In the genomic region with DNA sequence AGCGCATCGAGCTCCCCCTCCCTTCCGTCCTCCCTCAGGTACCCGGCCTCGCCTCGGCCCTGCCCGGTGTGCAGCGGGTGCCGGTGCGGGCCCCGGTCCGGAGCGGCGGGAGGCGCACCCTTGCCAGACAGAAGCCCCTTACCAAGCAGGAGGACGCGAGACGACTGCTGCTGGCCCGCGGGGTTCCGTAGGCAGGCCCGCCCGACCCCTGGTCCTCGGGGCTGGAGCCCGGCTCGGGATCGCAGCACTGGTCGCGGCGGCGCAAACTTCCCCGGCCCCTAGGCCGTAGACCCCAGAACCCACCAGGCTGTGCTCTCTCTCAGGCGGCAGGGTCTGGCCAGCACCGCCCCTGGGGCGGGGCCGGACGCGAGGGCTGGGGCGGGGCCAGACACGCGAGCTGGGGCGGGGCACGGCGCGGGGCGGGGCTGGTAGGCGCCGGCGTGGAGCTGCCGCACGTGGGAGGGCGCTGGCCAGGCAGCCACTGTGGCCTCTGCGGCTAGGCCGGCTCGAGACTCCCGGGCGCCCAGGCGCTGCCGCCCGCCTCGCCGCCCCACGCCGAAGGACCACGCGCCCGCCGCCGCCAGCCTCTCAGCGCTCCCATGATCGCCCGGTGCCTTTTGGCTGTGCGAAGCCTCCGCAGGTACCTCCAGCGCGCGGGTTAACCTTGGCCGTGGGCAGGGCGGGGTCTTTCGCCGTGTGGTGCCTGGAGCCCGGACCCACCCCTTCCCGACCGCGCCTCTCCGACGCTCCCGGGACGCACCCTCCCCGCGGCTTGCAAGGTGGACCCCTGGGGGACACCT, we compare ENCODE assay signal across 1 cellular context.
TF ChIP-seq lines count a peak whose summit lies in the region.

NLN (plus strand) TSS at position 431 of the 800 bp plus-strand sequence; CDS start at position 600, 169 bp downstream.
A gene with protein sequence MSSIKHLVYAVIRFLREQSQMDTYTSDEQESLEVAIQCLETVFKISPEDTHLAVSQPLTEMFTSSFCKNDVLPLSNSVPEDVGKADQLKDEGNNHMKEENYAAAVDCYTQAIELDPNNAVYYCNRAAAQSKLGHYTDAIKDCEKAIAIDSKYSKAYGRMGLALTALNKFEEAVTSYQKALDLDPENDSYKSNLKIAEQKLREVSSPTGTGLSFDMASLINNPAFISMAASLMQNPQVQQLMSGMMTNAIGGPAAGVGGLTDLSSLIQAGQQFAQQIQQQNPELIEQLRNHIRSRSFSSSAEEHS (minus strand): TSS at position 335 of the 800 bp plus-strand sequence. CDS start 1,302 bp downstream, outside the sequence.

TF ChIP-seq in HepG2, 621 proteins besides CTCF, POLR2A, EP300 and RAD21 (continued from another document and continues in another):
- TF ChIP-seq, protein P1, sequence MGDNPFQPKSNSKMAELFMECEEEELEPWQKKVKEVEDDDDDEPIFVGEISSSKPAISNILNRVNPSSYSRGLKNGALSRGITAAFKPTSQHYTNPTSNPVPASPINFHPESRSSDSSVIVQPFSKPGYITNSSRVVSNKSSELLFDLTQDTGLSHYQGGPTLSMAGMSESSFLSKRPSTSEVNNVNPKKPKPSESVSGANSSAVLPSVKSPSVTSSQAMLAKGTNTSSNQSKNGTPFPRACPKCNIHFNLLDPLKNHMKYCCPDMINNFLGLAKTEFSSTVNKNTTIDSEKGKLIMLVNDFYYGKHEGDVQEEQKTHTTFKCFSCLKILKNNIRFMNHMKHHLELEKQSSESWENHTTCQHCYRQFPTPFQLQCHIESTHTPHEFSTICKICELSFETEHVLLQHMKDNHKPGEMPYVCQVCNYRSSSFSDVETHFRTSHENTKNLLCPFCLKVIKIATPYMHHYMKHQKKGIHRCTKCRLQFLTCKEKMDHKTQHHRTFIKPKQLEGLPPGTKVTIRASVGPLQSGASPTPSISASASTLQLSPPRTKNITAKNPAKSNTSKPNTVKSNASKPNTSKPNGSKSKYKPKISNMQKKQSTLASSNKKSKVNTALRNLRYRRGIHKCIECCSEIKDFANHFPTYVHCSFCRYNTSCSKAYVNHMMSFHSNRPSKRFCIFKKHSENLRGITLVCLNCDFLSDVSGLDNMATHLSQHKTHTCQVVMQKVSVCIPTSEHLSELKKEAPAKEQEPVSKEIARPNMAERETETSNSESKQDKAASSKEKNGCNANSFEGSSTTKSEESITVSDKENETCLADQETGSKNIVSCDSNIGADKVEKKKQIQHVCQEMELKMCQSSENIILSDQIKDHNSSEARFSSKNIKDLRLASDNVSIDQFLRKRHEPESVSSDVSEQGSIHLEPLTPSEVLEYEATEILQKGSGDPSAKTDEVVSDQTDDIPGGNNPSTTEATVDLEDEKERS (CRISPR knock-in tag; IDR thresholded peaks at IDR 0.05), result no peak
- TF ChIP-seq HBP1 (CRISPR knock-in tag; IDR thresholded peaks at IDR 0.05; ENCODE audit: low read depth) (no peak), NFRKB (IDR thresholded peaks at IDR 0.05) (no peak), TIGD3 (CRISPR knock-in tag; IDR thresholded peaks at IDR 0.05; ENCODE audit: borderline replicate concordance) (no peak), REXO4 (CRISPR knock-in tag; IDR thresholded peaks at IDR 0.05; ENCODE audit: borderline replicate concordance) (0 out of 2 replicates have a peak, but pooled peaks have one; percentile 43), MED13 (CRISPR knock-in tag; IDR thresholded peaks at IDR 0.05) (no peak), CBFB (CRISPR knock-in tag; IDR thresholded peaks at IDR 0.05) (no peak), ZSCAN12 (CRISPR knock-in tag; IDR thresholded peaks at IDR 0.05) (no peak), MIER3 (CRISPR knock-in tag; IDR thresholded peaks at IDR 0.05; ENCODE audit: borderline replicate concordance) (no peak), ZEB1 (IDR thresholded peaks at IDR 0.05; ENCODE audit: insufficient replicate concordance, low read depth) (peak; percentile 20), ZNF816 (CRISPR knock-in tag; IDR thresholded peaks at IDR 0.05; ENCODE audit: borderline replicate concordance) (peak; percentile 79; the same call in 1 of the 2 replicates), ZMYM3 (CRISPR knock-in tag; IDR thresholded peaks at IDR 0.05) (no peak), MAFF (IDR thresholded peaks at IDR 0.05; ENCODE audit: low read depth, low read length) (no peak), EED (CRISPR knock-in tag; IDR thresholded peaks at IDR 0.05) (no peak; the same call in 1 of the 2 replicates), HDAC1 (CRISPR knock-in tag; IDR thresholded peaks at IDR 0.05) (peak; percentile 46; the same call in 1 of the 2 replicates), HMGA1 (CRISPR knock-in tag; conservative IDR thresholded peaks at IDR 0.05) (no peak), ZFP36L1 (CRISPR knock-in tag; IDR thresholded peaks at IDR 0.05) (no peak), JDP2 (CRISPR knock-in tag; IDR thresholded peaks at IDR 0.05; ENCODE audit: borderline replicate concordance) (no peak), XRCC5 (optimal IDR thresholded peaks at IDR 0.05; ENCODE audit: low read length) (no peak), FIP1L1 (IDR thresholded peaks at IDR 0.05; ENCODE audit: borderline replicate concordance, insufficient read depth, low read depth, low read length) (no peak), ONECUT2 (CRISPR knock-in tag; IDR thresholded peaks at IDR 0.05) (no peak), ZNF710 (CRISPR knock-in tag; IDR thresholded peaks at IDR 0.05; ENCODE audit: borderline replicate concordance) (no peak), THYN1 (CRISPR knock-in tag; IDR thresholded peaks at IDR 0.05; ENCODE audit: borderline replicate concordance, low read depth) (no peak), JARID2 (CRISPR knock-in tag; IDR thresholded peaks at IDR 0.05; ENCODE audit: insufficient replicate concordance) (no peak), HDAC2 (CRISPR knock-in tag; IDR thresholded peaks at IDR 0.05) (no peak), EHMT2 (IDR thresholded peaks at IDR 0.05; ENCODE audit: borderline replicate concordance, low read depth, low read length) (no peak), PPARG (CRISPR knock-in tag; conservative IDR thresholded peaks at IDR 0.05) (no peak), PHF20 (CRISPR knock-in tag; IDR thresholded peaks at IDR 0.05) (peak; percentile 61), HNRNPK (IDR thresholded peaks at IDR 0.05; ENCODE audit: low read depth, low read length, poor library complexity, severe bottlenecking) (peak; percentile 52), SPEN (CRISPR knock-in tag; IDR thresholded peaks at IDR 0.05; ENCODE audit: low read depth) (0 out of 2 replicates have a peak, but pooled peaks have one; percentile 42), ZNF562 (CRISPR knock-in tag; IDR thresholded peaks at IDR 0.05; ENCODE audit: borderline replicate concordance) (no peak), TAF1 (CRISPR knock-in tag; IDR thresholded peaks at IDR 0.05) (peak; percentile 63), KLF11 (CRISPR knock-in tag; IDR thresholded peaks at IDR 0.05) (no peak), ARNTL (CRISPR knock-in tag; IDR thresholded peaks at IDR 0.05) (no peak; the same call in none of the 2 replicates), MATR3 (CRISPR knock-in tag; IDR thresholded peaks at IDR 0.05) (no peak), SYNCRIP (IDR thresholded peaks at IDR 0.05; ENCODE audit: insufficient read depth, low read depth, low read length) (no peak), TEAD3 (CRISPR knock-in tag; optimal IDR thresholded peaks at IDR 0.05; ENCODE audit: borderline replicate concordance) (no peak), GABPA (IDR thresholded peaks at IDR 0.05; ENCODE audit: low read depth, low read length) (no peak), GABPA (CRISPR knock-in tag; IDR thresholded peaks at IDR 0.05; ENCODE audit: low read depth) (no peak), SMYD3 (CRISPR knock-in tag; IDR thresholded peaks at IDR 0.05) (no peak), E2F2 (CRISPR knock-in tag; IDR thresholded peaks at IDR 0.05; ENCODE audit: borderline replicate concordance) (no peak; the same call in 1 of the 2 replicates)
- TF ChIP-seq, protein P2, sequence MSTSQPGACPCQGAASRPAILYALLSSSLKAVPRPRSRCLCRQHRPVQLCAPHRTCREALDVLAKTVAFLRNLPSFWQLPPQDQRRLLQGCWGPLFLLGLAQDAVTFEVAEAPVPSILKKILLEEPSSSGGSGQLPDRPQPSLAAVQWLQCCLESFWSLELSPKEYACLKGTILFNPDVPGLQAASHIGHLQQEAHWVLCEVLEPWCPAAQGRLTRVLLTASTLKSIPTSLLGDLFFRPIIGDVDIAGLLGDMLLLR (CRISPR knock-in tag; IDR thresholded peaks at IDR 0.05), result peak; percentile 18; the same call in 1 of the 2 replicates
- TF ChIP-seq, protein P3, sequence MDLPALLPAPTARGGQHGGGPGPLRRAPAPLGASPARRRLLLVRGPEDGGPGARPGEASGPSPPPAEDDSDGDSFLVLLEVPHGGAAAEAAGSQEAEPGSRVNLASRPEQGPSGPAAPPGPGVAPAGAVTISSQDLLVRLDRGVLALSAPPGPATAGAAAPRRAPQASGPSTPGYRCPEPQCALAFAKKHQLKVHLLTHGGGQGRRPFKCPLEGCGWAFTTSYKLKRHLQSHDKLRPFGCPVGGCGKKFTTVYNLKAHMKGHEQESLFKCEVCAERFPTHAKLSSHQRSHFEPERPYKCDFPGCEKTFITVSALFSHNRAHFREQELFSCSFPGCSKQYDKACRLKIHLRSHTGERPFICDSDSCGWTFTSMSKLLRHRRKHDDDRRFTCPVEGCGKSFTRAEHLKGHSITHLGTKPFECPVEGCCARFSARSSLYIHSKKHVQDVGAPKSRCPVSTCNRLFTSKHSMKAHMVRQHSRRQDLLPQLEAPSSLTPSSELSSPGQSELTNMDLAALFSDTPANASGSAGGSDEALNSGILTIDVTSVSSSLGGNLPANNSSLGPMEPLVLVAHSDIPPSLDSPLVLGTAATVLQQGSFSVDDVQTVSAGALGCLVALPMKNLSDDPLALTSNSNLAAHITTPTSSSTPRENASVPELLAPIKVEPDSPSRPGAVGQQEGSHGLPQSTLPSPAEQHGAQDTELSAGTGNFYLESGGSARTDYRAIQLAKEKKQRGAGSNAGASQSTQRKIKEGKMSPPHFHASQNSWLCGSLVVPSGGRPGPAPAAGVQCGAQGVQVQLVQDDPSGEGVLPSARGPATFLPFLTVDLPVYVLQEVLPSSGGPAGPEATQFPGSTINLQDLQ (CRISPR knock-in tag; IDR thresholded peaks at IDR 0.05), result no peak; the same call in 1 of the 2 replicates
- TF ChIP-seq, protein P4, sequence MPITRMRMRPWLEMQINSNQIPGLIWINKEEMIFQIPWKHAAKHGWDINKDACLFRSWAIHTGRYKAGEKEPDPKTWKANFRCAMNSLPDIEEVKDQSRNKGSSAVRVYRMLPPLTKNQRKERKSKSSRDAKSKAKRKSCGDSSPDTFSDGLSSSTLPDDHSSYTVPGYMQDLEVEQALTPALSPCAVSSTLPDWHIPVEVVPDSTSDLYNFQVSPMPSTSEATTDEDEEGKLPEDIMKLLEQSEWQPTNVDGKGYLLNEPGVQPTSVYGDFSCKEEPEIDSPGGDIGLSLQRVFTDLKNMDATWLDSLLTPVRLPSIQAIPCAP (CRISPR knock-in tag; IDR thresholded peaks at IDR 0.05; ENCODE audit: low read depth), result no peak
- TF ChIP-seq, protein P5, sequence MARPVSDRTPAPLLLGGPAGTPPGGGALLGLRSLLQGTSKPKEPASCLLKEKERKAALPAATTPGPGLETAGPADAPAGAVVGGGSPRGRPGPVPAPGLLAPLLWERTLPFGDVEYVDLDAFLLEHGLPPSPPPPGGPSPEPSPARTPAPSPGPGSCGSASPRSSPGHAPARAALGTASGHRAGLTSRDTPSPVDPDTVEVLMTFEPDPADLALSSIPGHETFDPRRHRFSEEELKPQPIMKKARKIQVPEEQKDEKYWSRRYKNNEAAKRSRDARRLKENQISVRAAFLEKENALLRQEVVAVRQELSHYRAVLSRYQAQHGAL (CRISPR knock-in tag; IDR thresholded peaks at IDR 0.05; ENCODE audit: not compliant biosample characterization), result no peak
